Comparison of ENCODE assay signal across 15 cellular contexts in genomic region chr3:183904833-183905780, GRCh38.
"Had no signal": no experiment of that assay in that cellular context is flagged by ENCODE, and none has a peak within 500 bp of the region (broad histone marks: within the 10 kb centered on the region; RNA-seq: fewer than 3 reads in every experiment).

No MANE protein-coding gene starts in this region.

- H3K4me1 ChIP-seq: spleen, suprapubic skin had no signal

- ATAC-seq: sciatic nerve had no signal

- H3K27ac Mint-ChIP-seq: activated CD4-positive, alpha-beta T cell treated with anti-CD3 and anti-CD28 coated beads, Interleukin-2, amount 10 ng/mL, durations not matched to agents 7 days and 5 days; activated naive CD4-positive, alpha-beta T cell treated with anti-CD3 and anti-CD28 coated beads, Interleukin-2, amount 10 ng/mL, durations not matched to agents 7 days and 5 days; activated T-helper 17 cell treated with anti-CD3 and anti-CD28 coated beads, Interleukin-2, amount 50 U/mL, for 72 hours; natural killer cell; stimulated activated naive B cell treated with anti-CD40 and anti-IgM and Interleukin-4, amounts not matched to agents 10 μg/mL and 1 μg/mL and 100 μg/mL, for 72 hours; T-helper 1 cell treated with Interleukin-12 subunit alpha and Interleukin-12 subunit beta and Interleukin-4 antibody, amounts not matched to agents 30 μg/mL and 1 μg/mL, for 36 hours had no signal

- H3K27ac ChIP-seq: spleen, suprapubic skin had no signal

- H3K4me1 Mint-ChIP-seq: activated CD4-positive, alpha-beta T cell treated with anti-CD3 and anti-CD28 coated beads, Interleukin-2, amount 10 ng/mL, durations not matched to agents 7 days and 5 days; activated naive CD4-positive, alpha-beta T cell treated with anti-CD3 and anti-CD28 coated beads, Interleukin-2, amount 10 ng/mL, durations not matched to agents 7 days and 5 days; activated T-helper 17 cell treated with anti-CD3 and anti-CD28 coated beads, Interleukin-2, amount 50 U/mL, for 72 hours; central memory CD8-positive, alpha-beta T cell; natural killer cell; stimulated activated naive B cell treated with anti-CD40 and anti-IgM and Interleukin-4, amounts not matched to agents 10 μg/mL and 1 μg/mL and 100 μg/mL, for 72 hours had no signal

- H3K4me3 ChIP-seq: spleen, suprapubic skin had no signal

- H3K36me3 Mint-ChIP-seq: activated naive CD4-positive, alpha-beta T cell treated with anti-CD3 and anti-CD28 coated beads, Interleukin-2, amount 10 ng/mL, durations not matched to agents 7 days and 5 days; natural killer cell had no signal

- H3K4me3 Mint-ChIP-seq: activated CD4-positive, alpha-beta T cell treated with anti-CD3 and anti-CD28 coated beads, Interleukin-2, amount 10 ng/mL, durations not matched to agents 7 days and 5 days; activated naive CD4-positive, alpha-beta T cell treated with anti-CD3 and anti-CD28 coated beads, Interleukin-2, amount 10 ng/mL, durations not matched to agents 7 days and 5 days; activated T-helper 17 cell treated with anti-CD3 and anti-CD28 coated beads, Interleukin-2, amount 50 U/mL, for 72 hours; central memory CD8-positive, alpha-beta T cell; natural killer cell; stimulated activated naive B cell treated with anti-CD40 and anti-IgM and Interleukin-4, amounts not matched to agents 10 μg/mL and 1 μg/mL and 100 μg/mL, for 72 hours; T-helper 1 cell treated with Interleukin-12 subunit alpha and Interleukin-12 subunit beta and Interleukin-4 antibody, amounts not matched to agents 30 μg/mL and 1 μg/mL, for 36 hours had no signal

- H3K9me3 ChIP-seq: spleen, suprapubic skin had no signal

- H3K9me3 Mint-ChIP-seq: activated T-helper 17 cell treated with anti-CD3 and anti-CD28 coated beads, Interleukin-2, amount 50 U/mL, for 72 hours; central memory CD8-positive, alpha-beta T cell; natural killer cell; T-helper 1 cell treated with Interleukin-12 subunit alpha and Interleukin-12 subunit beta and Interleukin-4 antibody, amounts not matched to agents 30 μg/mL and 1 μg/mL, for 36 hours had no signal

- DNase-seq: activated CD4-positive, CD25-positive, alpha-beta regulatory T cell; activated CD8-positive, alpha-beta memory T cell treated with anti-CD3 and anti-CD28 coated beads for 24 hours; cortex of kidney; hippocampal formation; natural killer cell; nucleus accumbens; spleen had no signal

- H3K36me3 ChIP-seq: spleen, suprapubic skin had no signal

- H3K27me3 ChIP-seq: suprapubic skin had no signal
